1 cellular context compared by ENCODE assay signal in genomic region chr5:43115968-43116367, GRCh38.
A peak's percentile ranks its signal among the peaks of the same experiment; 100 is the strongest.
TF ChIP-seq lines count a peak whose summit lies in the region.

No MANE protein-coding gene starts in this region.

TF ChIP-seq in HepG2, 621 proteins besides CTCF, POLR2A, EP300 and RAD21:
- TF ChIP-seq SAP130 (CRISPR knock-in tag; IDR thresholded peaks at IDR 0.05; ENCODE audit: low read depth): 0 out of 2 replicates have a peak, but pooled peaks have one; percentile 7
- TF ChIP-seq ZNF143 (CRISPR knock-in tag; IDR thresholded peaks at IDR 0.05): no peak
- TF ChIP-seq XRCC5 (optimal IDR thresholded peaks at IDR 0.05; ENCODE audit: low read length): no peak
- TF ChIP-seq RORA (CRISPR knock-in tag; IDR thresholded peaks at IDR 0.05): no peak
